ENCODE assay signal across 2 cellular contexts in genomic region chr1:16697152-16697551, GRCh38. TPM values are rescaled to one million over a fixed set of nuclear protein-coding genes. Genes with fewer than 3 reads are reported as not detected.
"Had no signal": no experiment of that assay in that cellular context is flagged by ENCODE, and none has a peak within 500 bp of the region (broad histone marks: within the 10 kb centered on the region; RNA-seq: fewer than 3 reads in every experiment).

No MANE protein-coding gene starts in this region.

RNA-seq across cellular contexts. Expression of gene RNU1-3, which starts 30.4 kb away (rescaled TPM):
- polyA plus RNA-seq: adipose tissue, foreskin keratinocyte had no signal

RNA-seq across cellular contexts. Expression of gene RNU1-4, which starts 43.2 kb away (rescaled TPM):
- polyA plus RNA-seq: adipose tissue, foreskin keratinocyte had no signal
